Comparison of ENCODE assay signal across 13 cellular contexts in genomic region chrX:70496491-70496890, GRCh38. TPM values are rescaled to one million over a fixed set of nuclear protein-coding genes. Genes with fewer than 3 reads are reported as not detected.
DNase-seq lines count a peak whose midpoint lies in the region; ATAC-seq and TF ChIP-seq lines count a peak whose summit lies in the region.
"Had no signal": no experiment of that assay in that cellular context is flagged by ENCODE, and none has a peak within 500 bp of the region (broad histone marks: within the 10 kb centered on the region; RNA-seq: fewer than 3 reads in every experiment).

No MANE protein-coding gene starts in this region.

- H3K4me3 Mint-ChIP-seq in H9 (no peak overlapping the region), WTC11 (no peak overlapping the region)
- no peak overlapping the region for H3K4me3 Mint-ChIP-seq in stimulated activated effector memory CD8-positive, alpha-beta T cell treated with anti-CD3 and anti-CD28 coated beads, Interleukin-12 subunit alpha, Interleukin-12 subunit beta, amount 100 ng/mL, for 72 hours
- H3K4me3 Mint-ChIP-seq in natural killer cell treated with Interleukin-12 subunit alpha and Interleukin-12 subunit beta and Interleukin-15 and Interleukin-18, amount 100 ng/mL, for 72 hours, result no peak overlapping the region
- H3K4me3 Mint-ChIP-seq: CD4-positive, alpha-beta memory T cell had no signal

- H3K4me1 Mint-ChIP-seq in H9 (no peaks in the 10 kb centered on the region), WTC11 (no peaks in the 10 kb centered on the region)
- no peaks in the 10 kb centered on the region for H3K4me1 Mint-ChIP-seq in stimulated activated effector memory CD8-positive, alpha-beta T cell treated with anti-CD3 and anti-CD28 coated beads, Interleukin-12 subunit alpha, Interleukin-12 subunit beta, amount 100 ng/mL, for 72 hours
- H3K4me1 Mint-ChIP-seq in natural killer cell treated with Interleukin-12 subunit alpha and Interleukin-12 subunit beta and Interleukin-15 and Interleukin-18, amount 100 ng/mL, for 72 hours (ENCODE audit: low read depth in 2 of 2), result peaks cover 0 to 6% of the 10 kb centered on the region in 2 donors

- no peak overlapping the region for H4K91ac ChIP-seq in H9 (ENCODE audit: insufficient read length, low read depth, low read length)

- no peak overlapping the region for H2AK5ac ChIP-seq in H9 (ENCODE audit: insufficient read length, low read length)

- H3K4me1 ChIP-seq in H9 (ENCODE audit: insufficient read depth, low read length), result no peaks in the 10 kb centered on the region
- H3K4me1 ChIP-seq: BE2C had no signal

- no peak overlapping the region for H3T11ph ChIP-seq in H9 (ENCODE audit: low read length)

- H3K56ac ChIP-seq in H9 (ENCODE audit: insufficient read length, low read depth, low read length), result no peak overlapping the region

- H3K9me3 Mint-ChIP-seq in H9 (peaks cover 75 to 80% of the 10 kb centered on the region in 2 experiments), WTC11 (no peaks in the 10 kb centered on the region)
- no peaks in the 10 kb centered on the region for H3K9me3 Mint-ChIP-seq in stimulated activated effector memory CD8-positive, alpha-beta T cell treated with anti-CD3 and anti-CD28 coated beads, Interleukin-12 subunit alpha, Interleukin-12 subunit beta, amount 100 ng/mL, for 72 hours
- no peaks in the 10 kb centered on the region for H3K9me3 Mint-ChIP-seq in natural killer cell treated with Interleukin-12 subunit alpha and Interleukin-12 subunit beta and Interleukin-15 and Interleukin-18, amount 100 ng/mL, for 72 hours
- H3K9me3 Mint-ChIP-seq: CD4-positive, alpha-beta memory T cell had no signal

- H3K9me3 ChIP-seq in H9 (ENCODE audit: control insufficient read depth, low read depth, low read length), result peaks cover 52% of the 10 kb centered on the region
- H3K9me3 ChIP-seq: A549, BE2C had no signal

- H3K14ac ChIP-seq in H9 (ENCODE audit: insufficient read depth, low read length), result no peak overlapping the region

- no peak overlapping the region for H2BK120ac ChIP-seq in H9 (ENCODE audit: low read depth, low read length, poor library complexity, severe bottlenecking)

- CTCF ChIA-PET in WTC11 (lab: Charles Lee), result interaction anchor here (1.0 kb wide), 1 partner anchor 43 kb away, joined by 3 read pairs; no protein-coding TSS in a partner anchor

- H3K27ac ChIP-seq in H9 (ENCODE audit: insufficient read length, low read depth, low read length), result no peak overlapping the region
- H3K27ac ChIP-seq: A549, C4-2B, HL-60 had no signal

- no peaks in the 10 kb centered on the region for H3K79me1 ChIP-seq in H9 (ENCODE audit: insufficient read depth, low read depth, low read length, poor library complexity, severe bottlenecking)

- no peaks in the 10 kb centered on the region for H3K27me3 ChIP-seq in H9 (ENCODE audit: insufficient read depth, low read length)
- H3K27me3 ChIP-seq: BE2C had no signal

- H3K18ac ChIP-seq in H9 (ENCODE audit: insufficient read length, low read depth, low read length), result no peak overlapping the region

- H3K9ac ChIP-seq in H9 (ENCODE audit: extremely low read depth, insufficient read length, low read length), result no peak overlapping the region

- H3K27ac Mint-ChIP-seq in H9, result no peak overlapping the region; a peak in 1 of 7 replicates
- H3K27ac Mint-ChIP-seq in WTC11, result no peak overlapping the region
- peak overlapping the region; percentile 54 for H3K27ac Mint-ChIP-seq in stimulated activated effector memory CD8-positive, alpha-beta T cell treated with anti-CD3 and anti-CD28 coated beads, Interleukin-12 subunit alpha, Interleukin-12 subunit beta, amount 100 ng/mL, for 72 hours
- H3K27ac Mint-ChIP-seq in natural killer cell treated with Interleukin-12 subunit alpha and Interleukin-12 subunit beta and Interleukin-15 and Interleukin-18, amount 100 ng/mL, for 72 hours, result no peak overlapping the region

- peak; percentile 65 for ATAC-seq in WTC11
- no peak for ATAC-seq in stimulated activated effector memory CD8-positive, alpha-beta T cell treated with anti-CD3 and anti-CD28 coated beads, Interleukin-12 subunit alpha, Interleukin-12 subunit beta, amount 100 ng/mL, for 72 hours
- ATAC-seq in natural killer cell treated with Interleukin-12 subunit alpha and Interleukin-12 subunit beta and Interleukin-15 and Interleukin-18, amount 100 ng/mL, for 72 hours, result no peak
- ATAC-seq: A549, HCT116 had no signal

- H3K4ac ChIP-seq in H9 (ENCODE audit: low read depth, low read length), result no peak overlapping the region

- TF ChIP-seq CTCF in H9 (conservative IDR thresholded peaks at IDR 0.05) (peak; percentile 23; the same call in 1 of the 3 replicates), WTC11 (IDR thresholded peaks at IDR 0.05) (no peak)

- H3K36me3 Mint-ChIP-seq in H9 (ENCODE audit: insufficient read depth in 1 of 3, low read depth in 3 of 3) (peaks cover 66 to 96% (median 90%) of the 10 kb centered on the region in 3 experiments), WTC11 (peaks cover 59% of the 10 kb centered on the region)
- H3K36me3 Mint-ChIP-seq in stimulated activated effector memory CD8-positive, alpha-beta T cell treated with anti-CD3 and anti-CD28 coated beads, Interleukin-12 subunit alpha, Interleukin-12 subunit beta, amount 100 ng/mL, for 72 hours, result peaks cover 52% of the 10 kb centered on the region
- no peaks in the 10 kb centered on the region for H3K36me3 Mint-ChIP-seq in natural killer cell treated with Interleukin-12 subunit alpha and Interleukin-12 subunit beta and Interleukin-15 and Interleukin-18, amount 100 ng/mL, for 72 hours

- H2AFZ ChIP-seq in H9 (ENCODE audit: low read length), result no peak overlapping the region

- H3K23me2 ChIP-seq in H9 (ENCODE audit: insufficient read length, low read depth, low read length, poor library complexity, severe bottlenecking), result no peaks in the 10 kb centered on the region

- no peak overlapping the region for H2BK15ac ChIP-seq in H9 (ENCODE audit: low read depth, low read length)

- H3K79me2 ChIP-seq in H9 (ENCODE audit: insufficient read depth, low read length), result no peaks in the 10 kb centered on the region

- H3K23ac ChIP-seq in H9 (ENCODE audit: insufficient read length, low read depth, low read length), result no peak overlapping the region

- no peak overlapping the region for H3K4me2 ChIP-seq in H9 (ENCODE audit: insufficient read depth, insufficient read length, low read length)
- H3K4me2 ChIP-seq: A549 had no signal

- POLR2A ChIA-PET in WTC11 (lab: Charles Lee), result no interaction called here

- H4K5ac ChIP-seq in H9 (ENCODE audit: insufficient read length, low read depth, low read length), result no peak overlapping the region

- H2BK5ac ChIP-seq in H9 (ENCODE audit: insufficient read length, low read length), result no peak overlapping the region

- no peaks in the 10 kb centered on the region for H3K27me3 Mint-ChIP-seq in H9 (ENCODE audit: low read depth)
- H3K27me3 Mint-ChIP-seq in WTC11 (ENCODE audit: low read depth), result no peaks in the 10 kb centered on the region
- peaks cover 0 to 5% of the 10 kb centered on the region in 2 donors for H3K27me3 Mint-ChIP-seq in natural killer cell treated with Interleukin-12 subunit alpha and Interleukin-12 subunit beta and Interleukin-15 and Interleukin-18, amount 100 ng/mL, for 72 hours
- H3K27me3 Mint-ChIP-seq: CD4-positive, alpha-beta memory T cell had no signal

- WGBS in H9 (ENCODE audit: extremely low coverage, insufficient read length, low lambda C conversion rate), result no CpG with 5 or more reads among the region's 5 CpGs

- no peak overlapping the region for H2BK12ac ChIP-seq in H9 (ENCODE audit: insufficient read length, low read depth, low read length)

- H2BK20ac ChIP-seq in H9 (ENCODE audit: low read depth, low read length, poor library complexity, severe bottlenecking), result no peak overlapping the region

- DNase-seq in H9 (no peak), WTC11 (ENCODE audit: low spot score) (no peak), iPS-NIHi11 (ENCODE audit: low spot score) (peak; percentile 9), NOMO-1 treated with DMSO at 0.1 percent for 48 hours (lab: John Stamatoyannopoulos, UW; ENCODE audit: unreplicated experiment) (no peak)
- no peak for DNase-seq in stimulated activated effector memory CD8-positive, alpha-beta T cell treated with anti-CD3 and anti-CD28 coated beads, Interleukin-12 subunit alpha, Interleukin-12 subunit beta, amount 100 ng/mL, for 72 hours (ENCODE audit: low spot score in 2 of 2)
- no peak for DNase-seq in natural killer cell treated with Interleukin-12 subunit alpha and Interleukin-12 subunit beta and Interleukin-15 and Interleukin-18, amount 100 ng/mL, for 72 hours (ENCODE audit: low spot score)
- DNase-seq: BE2C; CD4-positive, alpha-beta memory T cell; DMS79 had no signal

- H4K20me1 ChIP-seq in H9 (ENCODE audit: control insufficient read depth, insufficient read depth, insufficient read length), result no peaks in the 10 kb centered on the region

- no peak overlapping the region for H4K8ac ChIP-seq in H9 (replicated peaks; ENCODE audit: insufficient read length, low read depth, low read length)

TF ChIP-seq in WTC11, 78 proteins besides CTCF, POLR2A, EP300 and RAD21 (continues in another document):
- TF ChIP-seq NFE2L1 (CRISPR knock-in tag; IDR thresholded peaks at IDR 0.05) (no peak), STAT6 (CRISPR knock-in tag; conservative IDR thresholded peaks at IDR 0.05; ENCODE audit: low read depth) (no peak)

RNA-seq across cellular contexts. Expression of gene DLG3, which starts 51.9 kb away (rescaled TPM):
- 71.2 and 71.6 TPM in 2 replicates for total RNA-seq in H9 (2021)
- 41.7 to 46.3 TPM (median 42.8 TPM) in 3 replicates for total RNA-seq in WTC11 (2021)
- 10 to 100 TPM in 1 of 2 donors, 1 to 10 TPM in 1; 9.5 to 13.2 TPM for total RNA-seq in natural killer cell treated with Interleukin-12 subunit alpha and Interleukin-12 subunit beta and Interleukin-15 and Interleukin-18, amount 100 ng/mL, for 72 hours
